In the genomic region with DNA sequence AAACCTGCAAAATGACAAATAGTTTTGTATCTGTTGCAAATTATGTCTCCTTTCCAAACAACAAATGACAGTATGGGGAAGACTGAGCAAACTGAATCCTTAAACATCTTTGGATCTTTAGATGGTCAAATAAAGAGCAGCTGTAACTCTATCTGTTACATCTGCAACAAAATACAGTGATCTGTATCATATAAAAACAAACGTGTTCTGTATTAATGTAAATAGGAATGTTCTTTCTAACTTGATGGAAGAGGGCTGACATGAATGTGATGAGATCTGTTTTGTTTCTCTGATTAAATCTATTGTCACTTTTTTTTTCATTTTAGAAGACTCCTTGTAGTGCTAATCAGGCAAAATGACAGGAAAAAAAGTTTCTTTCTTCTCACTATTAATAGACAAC, we compare ENCODE assay signal across 30 cellular contexts.
"Had no signal": no experiment of that assay in that cellular context is flagged by ENCODE, and none has a peak within 500 bp of the region (broad histone marks: within the 10 kb centered on the region; RNA-seq: fewer than 3 reads in every experiment).

No MANE protein-coding gene starts in this region.

- H3K9me3 Mint-ChIP-seq: mesothelial cell of epicardium; natural killer cell treated with Interleukin-12 subunit alpha and Interleukin-12 subunit beta and Interleukin-15 and Interleukin-18, amount 100 ng/mL, for 72 hours; neural crest cell; stimulated activated naive CD8-positive, alpha-beta T cell treated with anti-CD3 and anti-CD28 coated beads, Interleukin-15, amount 100 ng/mL, for 72 hours had no signal

- H3K4me3 Mint-ChIP-seq: mesothelial cell of epicardium; naive B cell; natural killer cell treated with Interleukin-12 subunit alpha and Interleukin-12 subunit beta and Interleukin-15 and Interleukin-18, amount 100 ng/mL, for 72 hours; neural crest cell; stimulated activated naive CD8-positive, alpha-beta T cell treated with anti-CD3 and anti-CD28 coated beads, Interleukin-15, amount 100 ng/mL, for 72 hours had no signal

- H3K4me3 ChIP-seq: esophagus muscularis mucosa, gastroesophageal sphincter, heart left ventricle, hepatocyte, left lung, mucosa of descending colon, prostate gland, right atrium auricular region, smooth muscle cell, suprapubic skin, transverse colon, upper lobe of right lung, uterus had no signal

- H3K4me1 Mint-ChIP-seq: mesothelial cell of epicardium; neural crest cell; stimulated activated naive CD8-positive, alpha-beta T cell treated with anti-CD3 and anti-CD28 coated beads, Interleukin-15, amount 100 ng/mL, for 72 hours had no signal

- H3K9ac ChIP-seq: parathyroid adenoma had no signal

- H3K27me3 Mint-ChIP-seq: naive B cell; natural killer cell treated with Interleukin-12 subunit alpha and Interleukin-12 subunit beta and Interleukin-15 and Interleukin-18, amount 100 ng/mL, for 72 hours; stimulated activated naive CD8-positive, alpha-beta T cell treated with anti-CD3 and anti-CD28 coated beads, Interleukin-15, amount 100 ng/mL, for 72 hours had no signal

- H3K27ac Mint-ChIP-seq: mesothelial cell of epicardium; naive B cell; natural killer cell treated with Interleukin-12 subunit alpha and Interleukin-12 subunit beta and Interleukin-15 and Interleukin-18, amount 100 ng/mL, for 72 hours; stimulated activated naive CD8-positive, alpha-beta T cell treated with anti-CD3 and anti-CD28 coated beads, Interleukin-15, amount 100 ng/mL, for 72 hours had no signal

- DNase-seq: dermis blood vessel endothelial cell; effector memory CD4-positive, alpha-beta T cell; foreskin keratinocyte; heart left ventricle; left cardiac atrium; left lung; mesenchymal stem cell; mucosa of descending colon; naive B cell; stimulated activated CD4-positive, alpha-beta T cell treated with anti-CD3 and anti-CD28 coated beads, Interleukin-12 subunit alpha, Interleukin-12 subunit beta, amount 100 ng/mL, for 4 hours; stimulated activated CD4-positive, alpha-beta T cell treated with anti-CD3 and anti-CD28 coated beads, Interleukin-1b, Interleukin-23, amount 100 ng/mL, for 48 hours; stimulated activated CD4-positive, alpha-beta T cell treated with anti-CD3 and anti-CD28 coated beads, Interleukin-4, amount 100 ng/mL, for 1 hour; stimulated activated CD8-positive, alpha-beta memory T cell treated with anti-CD3 and anti-CD28 coated beads, Interleukin-4, amount 100 ng/mL, for 48 hours; stimulated activated naive CD4-positive, alpha-beta T cell; stimulated activated naive CD8-positive, alpha-beta T cell treated with anti-CD3 and anti-CD28 coated beads, Interleukin-15, amount 100 ng/mL, for 72 hours; transverse colon; upper lobe of right lung; uterus had no signal

- H3K4me1 ChIP-seq: esophagus muscularis mucosa, foreskin keratinocyte, gastroesophageal sphincter, heart left ventricle, left lung, parathyroid adenoma, prostate gland, right atrium auricular region, suprapubic skin, transverse colon, upper lobe of right lung, uterus had no signal

- H3K27me3 ChIP-seq: esophagus muscularis mucosa, foreskin keratinocyte, gastroesophageal sphincter, heart left ventricle, hepatocyte, left lung, neutrophil, right atrium auricular region, suprapubic skin, transverse colon, upper lobe of right lung, uterus had no signal

- H3K27ac ChIP-seq: esophagus muscularis mucosa, foreskin keratinocyte, gastroesophageal sphincter, heart left ventricle, hepatocyte, left lung, neutrophil, parathyroid adenoma, prostate gland, right atrium auricular region, suprapubic skin, transverse colon, upper lobe of right lung, uterus had no signal

- H3K9me3 ChIP-seq: gastroesophageal sphincter, mucosa of descending colon, neutrophil, prostate gland, right atrium auricular region, suprapubic skin, upper lobe of right lung, uterus had no signal

- H3K36me3 Mint-ChIP-seq: mesothelial cell of epicardium; natural killer cell treated with Interleukin-12 subunit alpha and Interleukin-12 subunit beta and Interleukin-15 and Interleukin-18, amount 100 ng/mL, for 72 hours had no signal

- H3K36me3 ChIP-seq: esophagus muscularis mucosa, gastroesophageal sphincter, heart left ventricle, left lung, neutrophil, prostate gland, right atrium auricular region, suprapubic skin, transverse colon, upper lobe of right lung, uterus had no signal
